Comparison of ENCODE assay signal across 19 cellular contexts in the genomic region with DNA sequence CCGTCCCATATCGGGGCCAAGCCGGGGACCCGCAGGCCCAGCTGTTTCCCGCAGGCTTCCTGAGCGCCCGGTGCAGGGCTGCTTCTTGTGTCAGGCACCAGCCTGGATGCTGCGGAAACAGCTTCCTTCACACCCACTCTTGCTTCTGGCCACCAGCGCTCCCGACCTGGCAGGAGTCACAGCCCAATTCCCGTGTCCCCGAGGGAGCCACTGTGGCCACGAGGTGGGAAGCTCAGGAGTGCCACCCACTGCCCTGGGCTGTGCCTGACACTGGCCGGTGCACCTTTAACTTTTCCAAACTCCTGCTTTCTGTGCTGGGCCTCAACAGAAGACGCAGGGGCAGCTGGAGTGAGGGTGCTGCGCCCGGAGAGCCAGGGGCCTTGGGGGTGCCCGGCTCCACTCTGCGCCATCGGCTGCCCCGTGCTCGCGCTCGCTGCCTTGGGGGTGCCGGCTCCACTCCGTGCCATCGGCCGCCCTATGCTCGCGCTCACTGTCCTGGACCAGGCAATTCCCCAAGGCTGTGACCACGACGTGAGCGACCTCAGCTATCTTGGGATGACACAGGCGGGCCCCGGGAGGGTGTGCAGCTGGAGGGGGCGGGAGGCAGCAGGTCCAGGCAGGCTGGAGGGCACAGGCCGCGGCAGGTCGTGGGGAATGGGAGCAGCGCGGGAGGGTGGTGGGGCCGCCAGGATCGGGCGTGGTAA. TPM values are rescaled to one million over a fixed set of nuclear protein-coding genes. Genes with fewer than 3 reads are reported as not detected.
DNase-seq lines count a peak whose midpoint lies in the region; ATAC-seq, FAIRE-seq and TF ChIP-seq lines count a peak whose summit lies in the region.
"Had no signal": no experiment of that assay in that cellular context is flagged by ENCODE, and none has a peak within 500 bp of the region (broad histone marks: within the 10 kb centered on the region; RNA-seq: fewer than 3 reads in every experiment).

No MANE protein-coding gene starts in this region.

- TF ChIP-seq CTCF in HEK293 (tag by site-specific recombination; IDR thresholded peaks at IDR 0.05) (no peak), GM12878 (IDR thresholded peaks at IDR 0.05 in 2 of 3, conservative IDR thresholded peaks at IDR 0.05 in 1 of 3; ENCODE audit: control insufficient read depth in 2 of 3, extremely low read depth in 1 of 3, insufficient read depth in 1 of 3, low read depth in 3 of 3, low read length in 3 of 3) (no peak), GM20000 (IDR thresholded peaks at IDR 0.05; ENCODE audit: extremely low read depth, missing control alignments) (no peak), GM13977 (IDR thresholded peaks at IDR 0.05; ENCODE audit: extremely low read depth, insufficient read depth, missing control alignments) (no peak)

- 0 out of 2 replicates have a peak, but pooled peaks have one; percentile 40 for TF ChIP-seq POLR2A in GM12878 (IDR thresholded peaks at IDR 0.05; ENCODE audit: low read depth, low read length)

- CTCF ChIA-PET in HEK293 (lab: Yijun Ruan, JAX): interaction anchor here (0.5 to 1.7 kb wide), 2 partner anchors 19 to 673 kb away, joined by 3 to 10 read pairs; no protein-coding TSS in a partner anchor
- CTCF ChIA-PET in GM12878 (lab: Yijun Ruan, JAX): interaction anchor here (1.0 kb wide), 1 partner anchor 53 kb away, joined by 4 read pairs; no protein-coding TSS in a partner anchor

- no peak for TF ChIP-seq RAD21 in GM12878 (IDR thresholded peaks at IDR 0.05; ENCODE audit: insufficient read depth, low read depth, low read length)

- H3K27ac ChIP-seq in HEK293 (ENCODE audit: extremely low read depth, low read depth, low read length): no peak overlapping the region
- H3K27ac ChIP-seq in GM12878 (ENCODE audit: control insufficient read depth, insufficient read depth): no peak overlapping the region

- FAIRE-seq in GM12878 (lab: Jason Lieb, UNC): no peak
- FAIRE-seq: GM18507, GM19239, RCC 7860 had no signal

- intact Hi-C loops in GM12878 (cut with micrococcal nuclease; ENCODE audit: unreplicated experiment): no loop called here
- intact Hi-C loops in sciatic nerve (cut with DNase I): no loop called here

- WGBS in GM12878 (ENCODE audit: insufficient coverage, insufficient replicate concordance, low lambda C conversion rate, missing lambda C conversion rate): 84% methylated on average over 43 of the region's 44 CpGs

- no peak overlapping the region for H2AFZ ChIP-seq in GM12878 (ENCODE audit: control insufficient read depth, low read depth, low read length)

- in situ Hi-C loops in GM12878 (cut with MboI): no loop called here
- in situ Hi-C loops in GM13977 (cut with MboI; ENCODE audit: low pct_unique_long_range_greater_than_20kb, low sequenced_read_pairs, unreplicated experiment): no loop called here

- no peaks in the 10 kb centered on the region for H3K9me3 ChIP-seq in HEK293 (ENCODE audit: control insufficient read depth, insufficient read depth, low read depth, low read length)
- no peaks in the 10 kb centered on the region for H3K9me3 ChIP-seq in GM12878 (replicated peaks; ENCODE audit: control insufficient read depth, insufficient read depth, low read length)
- H3K9me3 ChIP-seq: BE2C had no signal

- POLR2A ChIA-PET in HEK293 (lab: Yijun Ruan, JAX): no interaction called here
- POLR2A ChIA-PET in GM12878 (lab: Charles Lee): no interaction called here

- peaks cover 2% of the 10 kb centered on the region; the same call in 1 of the 2 replicates for H3K79me2 ChIP-seq in GM12878 (ENCODE audit: control insufficient read depth, insufficient read depth, low read length)

- BruUV-seq in GM12878 (replicated peaks; lab: Mats Ljungman, UMichigan): no TSS peak

- H3K4me2 ChIP-seq in GM12878 (ENCODE audit: control insufficient read depth, insufficient read depth): no peak overlapping the region

- DNase-seq in CD1c-positive myeloid dendritic cell (ENCODE audit: extremely low spot score) (peak; percentile 17), GM12878 (ENCODE audit: low read depth, low spot score) (no peak), sciatic nerve (ENCODE audit: low spot score) (no peak), activated T-cell treated with anti-CD3 and anti-CD28 coated beads for 4 hours (no peak), GM20000 (ENCODE audit: low spot score) (no peak), GM13977 (ENCODE audit: low spot score) (no peak)
- DNase-seq: BE2C, DMS 273 treated with DMSO at 0.1 percent for 48 hours, GOT3, Kasumi-1, NCI-H1105 treated with DMSO at 0.1 percent for 48 hours, NCI-H187 treated with DMSO at 0.1 percent for 48 hours, NCI-H510A, NCI-H82, SHP77 treated with DMSO at 0.1 percent for 48 hours had no signal

- RAD21 ChIA-PET in GM12878 (lab: Charles Lee; ENCODE audit: unreplicated experiment): interaction anchor here (1.1 kb wide), 1 partner anchor 53 kb away, joined by 3 read pairs; no protein-coding TSS in a partner anchor

- peaks cover 0 to 12% of the 10 kb centered on the region in 2 experiments; a peak in 1 of 3 replicates for H3K36me3 ChIP-seq in HEK293 (ENCODE audit: control insufficient read depth in 2 of 2, insufficient read depth in 1 of 2, low read length in 2 of 2)
- peaks cover 4 to 16% of the 10 kb centered on the region in 2 experiments; a peak in 3 of 4 replicates for H3K36me3 ChIP-seq in GM12878 (ENCODE audit: control insufficient read depth in 2 of 2, insufficient read depth in 2 of 2, low read length in 1 of 2)

- H3K4me1 ChIP-seq in HEK293 (ENCODE audit: control insufficient read depth, insufficient read depth, low read length) (no peaks in the 10 kb centered on the region), GM12878 (ENCODE audit: control insufficient read depth, insufficient read depth, low read length) (no peaks in the 10 kb centered on the region)
- H3K4me1 ChIP-seq: BE2C had no signal

- no peak overlapping the region for H3K9ac ChIP-seq in GM12878 (ENCODE audit: control insufficient read depth, insufficient read depth, low read length)

- H4K20me1 ChIP-seq in GM12878 (ENCODE audit: control insufficient read depth, insufficient read depth): no peaks in the 10 kb centered on the region

- SMC1A ChIA-PET in GM12878 (lab: Charles Lee; ENCODE audit: uncharacterized antibody, unreplicated experiment): interaction anchor here (1.3 kb wide), 1 partner anchor 74 kb away, joined by 3 read pairs; no protein-coding TSS in a partner anchor

- no peak for ATAC-seq in GM12878
- ATAC-seq in sciatic nerve: peak; percentile 5

- TF ChIP-seq EP300 in GM12878 (IDR thresholded peaks at IDR 0.05; ENCODE audit: borderline replicate concordance in 1 of 2, control insufficient read depth in 1 of 2, low read depth in 2 of 2, low read length in 2 of 2): no peak

- H3K4me3 ChIP-seq in HEK293 (ENCODE audit: low read depth, low read length) (no peak overlapping the region), GM12878 (no peak overlapping the region)

- no peaks in the 10 kb centered on the region for H3K27me3 ChIP-seq in GM12878 (replicated peaks in 1 of 2; ENCODE audit: control insufficient read depth in 2 of 2, insufficient read depth in 2 of 2, low read length in 1 of 2)
- H3K27me3 ChIP-seq: BE2C had no signal

RNA-seq across cellular contexts. Expression of gene CYP2W1, which starts 29.6 kb away (rescaled TPM):
- not detected in 2 replicates for total RNA-seq in GM12878 (2013; cell fraction: nucleolus; rRNA removed)
- total RNA-seq in GM12878 (2014; rRNA removed) (not detected in 2 replicates), GM12878 (2014; rRNA removed; fragmentation: Illumina TruSeq; extraction: Trizol) (not detected in 2 replicates), GM12878 (2021) (not detected in 2 replicates), sciatic nerve (1.6 TPM)
- not detected for polyA plus RNA-seq in GM12878 (2011; ENCODE audit: low read depth)
- polyA plus RNA-seq in GM12878 (2011; rRNA removed) (not detected in 2 replicates), GM12878 (2014; fragmentation: Illumina TruSeq; extraction: Trizol) (not detected in 2 replicates), GM12878 (2014; fragmentation: Nextera tagmentation; extraction: Ambion mirVana) (not detected), GM12878 (2014; rRNA removed) (not detected in 2 replicates), GM12878 (2016; fragmentation: Nextera tagmentation; extraction: Ambion mirVana) (not detected)
- not detected in 2 replicates for polyA plus RNA-seq in GM12878 (2011; cell fraction: cytosol; rRNA removed)
- 0.04 and 0.07 TPM in 2 replicates for polyA plus RNA-seq in GM12878 (2011; cell fraction: nucleus; rRNA removed)
- not detected in 2 replicates for polyA plus RNA-seq in GM12878 (2012)
- polyA minus RNA-seq in GM12878 (2011; rRNA and poly(A)+ RNA removed): not detected in 2 replicates
- polyA minus RNA-seq in GM12878 (2011; cell fraction: cytosol; rRNA and poly(A)+ RNA removed): not detected in 2 replicates
- polyA minus RNA-seq in GM12878 (2011; cell fraction: nucleus; rRNA and poly(A)+ RNA removed): not detected in 2 replicates

RNA-seq across cellular contexts. Expression of gene GPR146, which starts 31.8 kb away (rescaled TPM):
- total RNA-seq in GM12878 (2013; cell fraction: nucleolus; rRNA removed): 30.0 and 31.5 TPM in 2 replicates
- total RNA-seq in GM12878 (2014; rRNA removed) (0.65 and 0.68 TPM in 2 replicates), GM12878 (2014; rRNA removed; fragmentation: Illumina TruSeq; extraction: Trizol) (0.36 and 0.92 TPM in 2 replicates), GM12878 (2021) (0.51 and 1.1 TPM in 2 replicates), sciatic nerve (50.5 TPM)
- polyA plus RNA-seq in GM12878 (2011; ENCODE audit: low read depth): 3.5 TPM
- polyA plus RNA-seq in GM12878 (2011; rRNA removed) (9.0 and 12.0 TPM in 2 replicates), GM12878 (2014; fragmentation: Illumina TruSeq; extraction: Trizol) (0.19 TPM in 1 of 2 replicates, not detected in the other), GM12878 (2014; fragmentation: Nextera tagmentation; extraction: Ambion mirVana) (not detected), GM12878 (2014; rRNA removed) (0.50 and 0.80 TPM in 2 replicates), GM12878 (2016; fragmentation: Nextera tagmentation; extraction: Ambion mirVana) (1 to 10 TPM in 1 of 2 experiments, under 1 TPM in 1; 0.56 to 1.0 TPM)
- 12.9 and 14.2 TPM in 2 replicates for polyA plus RNA-seq in GM12878 (2011; cell fraction: cytosol; rRNA removed)
- 18.1 and 26.9 TPM in 2 replicates for polyA plus RNA-seq in GM12878 (2011; cell fraction: nucleus; rRNA removed)
- polyA plus RNA-seq in GM12878 (2012): 5.0 and 11.4 TPM in 2 replicates
- 11.6 and 21.0 TPM in 2 replicates for polyA minus RNA-seq in GM12878 (2011; rRNA and poly(A)+ RNA removed)
- 2.2 and 3.7 TPM in 2 replicates for polyA minus RNA-seq in GM12878 (2011; cell fraction: cytosol; rRNA and poly(A)+ RNA removed)
- 6.0 and 13.7 TPM in 2 replicates for polyA minus RNA-seq in GM12878 (2011; cell fraction: nucleus; rRNA and poly(A)+ RNA removed)

RNA-seq across cellular contexts. Expression of gene COX19, which starts 37.2 kb away (rescaled TPM):
- 117 and 121 TPM in 2 replicates for total RNA-seq in GM12878 (2013; cell fraction: nucleolus; rRNA removed)
- total RNA-seq in GM12878 (2014; rRNA removed) (10.2 and 12.5 TPM in 2 replicates), GM12878 (2014; rRNA removed; fragmentation: Illumina TruSeq; extraction: Trizol) (9.5 and 11.4 TPM in 2 replicates), GM12878 (2021) (8.6 and 9.0 TPM in 2 replicates), sciatic nerve (18.3 TPM)
- polyA plus RNA-seq in GM12878 (2011; ENCODE audit: low read depth): 4.5 TPM
- polyA plus RNA-seq in GM12878 (2011; rRNA removed) (15.9 and 17.0 TPM in 2 replicates), GM12878 (2014; fragmentation: Illumina TruSeq; extraction: Trizol) (7.0 and 12.4 TPM in 2 replicates), GM12878 (2014; fragmentation: Nextera tagmentation; extraction: Ambion mirVana) (1 to 10 TPM; 3.7 to 6.6 TPM), GM12878 (2014; rRNA removed) (8.9 and 10.2 TPM in 2 replicates), GM12878 (2016; fragmentation: Nextera tagmentation; extraction: Ambion mirVana) (10 to 100 TPM; 15.0 to 17.9 TPM)
- 10.8 and 11.2 TPM in 2 replicates for polyA plus RNA-seq in GM12878 (2011; cell fraction: cytosol; rRNA removed)
- polyA plus RNA-seq in GM12878 (2011; cell fraction: nucleus; rRNA removed): 22.4 and 24.8 TPM in 2 replicates
- 6.9 and 7.6 TPM in 2 replicates for polyA plus RNA-seq in GM12878 (2012)
- polyA minus RNA-seq in GM12878 (2011; rRNA and poly(A)+ RNA removed): 11.1 and 20.0 TPM in 2 replicates
- 2.1 and 2.7 TPM in 2 replicates for polyA minus RNA-seq in GM12878 (2011; cell fraction: cytosol; rRNA and poly(A)+ RNA removed)
- 11.1 and 16.1 TPM in 2 replicates for polyA minus RNA-seq in GM12878 (2011; cell fraction: nucleus; rRNA and poly(A)+ RNA removed)

RNA-seq across cellular contexts. Expression of gene ADAP1, which starts 58.1 kb away (rescaled TPM):
- total RNA-seq in GM12878 (2013; cell fraction: nucleolus; rRNA removed): 23.8 and 32.2 TPM in 2 replicates
- total RNA-seq in GM12878 (2014; rRNA removed): 34.0 and 44.2 TPM in 2 replicates
- 15.8 and 17.9 TPM in 2 replicates for total RNA-seq in GM12878 (2014; rRNA removed; fragmentation: Illumina TruSeq; extraction: Trizol)
- total RNA-seq in GM12878 (2021): 38.7 and 42.3 TPM in 2 replicates
- 3.9 TPM for polyA plus RNA-seq in GM12878 (2011; ENCODE audit: low read depth)
- 16.6 and 22.5 TPM in 2 replicates for polyA plus RNA-seq in GM12878 (2011; rRNA removed)
- polyA plus RNA-seq in GM12878 (2011; cell fraction: cytosol; rRNA removed): 30.5 and 44.3 TPM in 2 replicates
- polyA plus RNA-seq in GM12878 (2011; cell fraction: nucleus; rRNA removed): 55.5 and 64.6 TPM in 2 replicates
- 17.1 and 19.8 TPM in 2 replicates for polyA plus RNA-seq in GM12878 (2012)
- polyA plus RNA-seq in GM12878 (2014; fragmentation: Illumina TruSeq; extraction: Trizol): 8.0 and 22.0 TPM in 2 replicates
- under 1 TPM in 1 of 2 experiments, not detected in 1; 0.22 TPM for polyA plus RNA-seq in GM12878 (2014; fragmentation: Nextera tagmentation; extraction: Ambion mirVana)
- polyA plus RNA-seq in GM12878 (2014; rRNA removed): 28.9 and 35.5 TPM in 2 replicates
- 10 to 100 TPM in 1 of 2 experiments, 1 to 10 TPM in 1; 6.7 to 12.7 TPM for polyA plus RNA-seq in GM12878 (2016; fragmentation: Nextera tagmentation; extraction: Ambion mirVana)
- polyA minus RNA-seq in GM12878 (2011; rRNA and poly(A)+ RNA removed): 15.7 and 37.9 TPM in 2 replicates
- 22.1 and 25.5 TPM in 2 replicates for polyA minus RNA-seq in GM12878 (2011; cell fraction: cytosol; rRNA and poly(A)+ RNA removed)
- polyA minus RNA-seq in GM12878 (2011; cell fraction: nucleus; rRNA and poly(A)+ RNA removed): 14.0 and 35.4 TPM in 2 replicates
- 42.8 TPM for total RNA-seq in sciatic nerve
